16 cellular contexts compared by ENCODE assay signal in the genomic region with DNA sequence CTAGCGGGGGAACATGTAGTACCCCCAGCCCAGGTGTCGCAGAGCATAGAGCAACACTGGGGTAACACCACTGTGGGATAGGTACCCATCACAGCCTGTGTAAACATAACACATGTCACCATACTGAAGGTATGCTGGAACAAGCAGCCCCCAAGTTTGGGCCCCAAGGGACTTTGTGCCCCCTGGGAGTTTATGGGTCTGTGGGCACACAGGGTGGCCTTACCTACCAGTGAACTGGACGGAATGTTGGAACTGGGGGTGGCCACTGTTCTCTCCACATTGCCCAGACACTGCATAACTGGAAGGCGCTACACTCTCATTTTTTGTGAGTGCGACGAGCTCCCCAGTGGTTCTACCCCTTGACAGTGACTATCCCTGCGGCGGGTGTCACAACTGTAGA. TPM values are rescaled to one million over a fixed set of nuclear protein-coding genes. Genes with fewer than 3 reads are reported as not detected.
DNase-seq lines count a peak whose midpoint lies in the region; ATAC-seq, FAIRE-seq and TF ChIP-seq lines count a peak whose summit lies in the region.
"Had no signal": no experiment of that assay in that cellular context is flagged by ENCODE, and none has a peak within 500 bp of the region (broad histone marks: within the 10 kb centered on the region; RNA-seq: fewer than 3 reads in every experiment).

No MANE protein-coding gene starts in this region.

- no peaks in the 10 kb centered on the region for H3K27me3 ChIP-seq in K562 (ENCODE audit: control insufficient read depth in 2 of 2, insufficient read depth in 2 of 2, low read length in 2 of 2)

- DNase-seq in stimulated activated naive CD8-positive, alpha-beta T cell treated with anti-CD3 and anti-CD28 coated beads, Interleukin-15, amount 100 ng/mL, for 72 hours = no peak
- DNase-seq in stimulated activated naive CD8-positive, alpha-beta T cell treated with anti-CD3 and anti-CD28 coated beads, Interleukin-15, Interleukin-2, amounts not matched to agents 100 U/mL and 50 U/mL, for 24 hours = no peak
- no peak for DNase-seq in K562 (ENCODE audit: extremely low read depth in 1 of 4, low spot score in 3 of 4)
- DNase-seq in mesenteric fat pad (ENCODE audit: low spot score) = peak; percentile 78
- no peak for DNase-seq in NCI-H510A treated with DMSO at 0.1 percent for 48 hours (lab: John Stamatoyannopoulos, UW)
- no peak for DNase-seq in DMS 273 (lab: John Stamatoyannopoulos, UW; ENCODE audit: unreplicated experiment)
- no peak for DNase-seq in AML-193 (lab: John Stamatoyannopoulos, UW)
- DNase-seq: Caco-2; CD4-positive, alpha-beta T cell; DMS79; GDM1; GOT3; H9 had no signal

- intact Hi-C loops in K562 (cut with micrococcal nuclease) = no loop called here

- H3K9me3 ChIP-seq in K562 (replicated peaks; ENCODE audit: control insufficient read depth, insufficient read depth, low read depth, low read length) = no peaks in the 10 kb centered on the region
- H3K9me3 ChIP-seq: Caco-2 had no signal

- TF ChIP-seq CTCF in K562 (IDR thresholded peaks at IDR 0.05 in 2 of 3, conservative IDR thresholded peaks at IDR 0.05 in 1 of 3; ENCODE audit: insufficient read depth in 2 of 3, low read depth in 1 of 3, low read length in 3 of 3) = no peak

- no peak overlapping the region for H3K4me3 Mint-ChIP-seq in stimulated activated naive CD8-positive, alpha-beta T cell treated with anti-CD3 and anti-CD28 coated beads, Interleukin-15, amount 100 ng/mL, for 72 hours
- H3K4me3 Mint-ChIP-seq: CD4-positive, alpha-beta T cell; H9 had no signal

- H4K20me1 ChIP-seq in K562 (replicated peaks; ENCODE audit: control insufficient read depth, insufficient read depth, low read length) = 0 out of 2 replicates have a peak, but pooled peaks cover 3% of the 10 kb centered on the region

- no peak for TF ChIP-seq RAD21 in K562 (CRISPR knock-in tag; conservative IDR thresholded peaks at IDR 0.05 in 1 of 2, IDR thresholded peaks at IDR 0.05 in 1 of 2)

- FAIRE-seq in K562 (lab: Jason Lieb, UNC) = no peak
- FAIRE-seq: A204.1, D721Med had no signal

- no peaks in the 10 kb centered on the region for H3K27me3 Mint-ChIP-seq in stimulated activated naive CD8-positive, alpha-beta T cell treated with anti-CD3 and anti-CD28 coated beads, Interleukin-15, amount 100 ng/mL, for 72 hours
- H3K27me3 Mint-ChIP-seq: CD4-positive, alpha-beta T cell had no signal

- H3K9ac ChIP-seq in K562 (ENCODE audit: insufficient read depth in 1 of 2, low read depth in 2 of 2, low read length in 2 of 2) = no peak overlapping the region

- WGBS in K562 (ENCODE audit: insufficient coverage, low coverage, missing lambda C conversion rate) = 92% methylated on average over 8 of the region's 8 CpGs

- peaks cover under 1% of the 10 kb centered on the region; the same call in 1 of the 3 replicates for H3K79me2 ChIP-seq in K562 (ENCODE audit: control insufficient read depth, insufficient read depth, low read length)

- no peak for TF ChIP-seq EP300 in K562 (IDR thresholded peaks at IDR 0.05; ENCODE audit: low read length)

- H3K9me3 Mint-ChIP-seq in stimulated activated naive CD8-positive, alpha-beta T cell treated with anti-CD3 and anti-CD28 coated beads, Interleukin-15, amount 100 ng/mL, for 72 hours = no peaks in the 10 kb centered on the region
- H3K9me3 Mint-ChIP-seq: CD4-positive, alpha-beta T cell; H9 had no signal

- H3K9me1 ChIP-seq in K562 (ENCODE audit: control insufficient read depth, insufficient read depth, low read length) = no peaks in the 10 kb centered on the region

- H3K27ac Mint-ChIP-seq in stimulated activated naive CD8-positive, alpha-beta T cell treated with anti-CD3 and anti-CD28 coated beads, Interleukin-15, amount 100 ng/mL, for 72 hours = no peak overlapping the region
- H3K27ac Mint-ChIP-seq: CD4-positive, alpha-beta T cell; H9 had no signal

- no peaks in the 10 kb centered on the region for H3K4me1 ChIP-seq in K562 (replicated peaks in 1 of 2; ENCODE audit: control insufficient read depth in 2 of 2, insufficient read depth in 2 of 2, low read length in 2 of 2)
- H3K4me1 ChIP-seq: Caco-2 had no signal

- no peaks in the 10 kb centered on the region for H3K4me1 Mint-ChIP-seq in stimulated activated naive CD8-positive, alpha-beta T cell treated with anti-CD3 and anti-CD28 coated beads, Interleukin-15, amount 100 ng/mL, for 72 hours
- H3K4me1 Mint-ChIP-seq: H9 had no signal

- BruUV-seq in K562 (replicated peaks; lab: Mats Ljungman, UMichigan) = no TSS peak

- H3K4me3 ChIP-seq in K562 = no peak overlapping the region

- H3K27ac ChIP-seq in K562 (ENCODE audit: extremely low read depth, low read depth, low read length) = no peak overlapping the region
- H3K27ac ChIP-seq: C4-2B had no signal

- ATAC-seq in stimulated activated naive CD8-positive, alpha-beta T cell treated with anti-CD3 and anti-CD28 coated beads, Interleukin-15, amount 100 ng/mL, for 72 hours = peak; percentile 15
- no peak for ATAC-seq in stimulated activated naive CD8-positive, alpha-beta T cell treated with anti-CD3 and anti-CD28 coated beads, Interleukin-15, Interleukin-2, amounts not matched to agents 100 U/mL and 50 U/mL, for 24 hours
- ATAC-seq in K562 = peak; percentile 7; the same call in 1 of the 3 replicates

- in situ Hi-C loops in K562 (cut with MboI) = no loop called here

- no peak for TF ChIP-seq POLR2A in K562 (conservative IDR thresholded peaks at IDR 0.05)

- no peak overlapping the region for H3K4me2 ChIP-seq in K562 (ENCODE audit: insufficient read depth, low read length)

- H2AFZ ChIP-seq in K562 (ENCODE audit: low read depth, low read length) = no peak overlapping the region

- H3K36me3 ChIP-seq in K562 (ENCODE audit: control insufficient read depth, insufficient read depth, low read length) = peaks cover 67% of the 10 kb centered on the region

- POLR2A ChIA-PET in K562 (lab: Yijun Ruan, JAX) = interaction anchor here (0.6 to 1.6 kb wide), 3 partner anchors 9 to 700 kb away, joined by 3 to 5 read pairs (median 4); no protein-coding TSS in a partner anchor

- CTCF ChIA-PET in K562 (lab: Yijun Ruan, JAX; ENCODE audit: low intra/inter-chr PET ratio) = no interaction called here

TF ChIP-seq in K562, 482 proteins besides CTCF, POLR2A, EP300 and RAD21:
- TF ChIP-seq ZSCAN32 (CRISPR knock-in tag; IDR thresholded peaks at IDR 0.05) (no peak), FOXP1 (CRISPR knock-in tag; IDR thresholded peaks at IDR 0.05) (no peak), SRSF9 (IDR thresholded peaks at IDR 0.05; ENCODE audit: borderline replicate concordance, low read depth, low read length) (no peak), GABPB1 (CRISPR knock-in tag; IDR thresholded peaks at IDR 0.05) (no peak)
- TF ChIP-seq, protein P1, sequence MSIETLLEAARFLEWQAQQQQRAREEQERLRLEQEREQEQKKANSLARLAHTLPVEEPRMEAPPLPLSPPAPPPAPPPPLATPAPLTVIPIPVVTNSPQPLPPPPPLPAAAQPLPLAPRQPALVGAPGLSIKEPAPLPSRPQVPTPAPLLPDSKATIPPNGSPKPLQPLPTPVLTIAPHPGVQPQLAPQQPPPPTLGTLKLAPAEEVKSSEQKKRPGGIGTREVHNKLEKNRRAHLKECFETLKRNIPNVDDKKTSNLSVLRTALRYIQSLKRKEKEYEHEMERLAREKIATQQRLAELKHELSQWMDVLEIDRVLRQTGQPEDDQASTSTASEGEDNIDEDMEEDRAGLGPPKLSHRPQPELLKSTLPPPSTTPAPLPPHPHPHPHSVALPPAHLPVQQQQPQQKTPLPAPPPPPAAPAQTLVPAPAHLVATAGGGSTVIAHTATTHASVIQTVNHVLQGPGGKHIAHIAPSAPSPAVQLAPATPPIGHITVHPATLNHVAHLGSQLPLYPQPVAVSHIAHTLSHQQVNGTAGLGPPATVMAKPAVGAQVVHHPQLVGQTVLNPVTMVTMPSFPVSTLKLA (conservative IDR thresholded peaks at IDR 0.05) = no peak

RNA-seq across cellular contexts. Expression of gene HDDC2, which starts 28.5 kb away (rescaled TPM):
- 73.9 and 153 TPM in 2 replicates for total RNA-seq in K562 (2011; cell fraction: chromatin; rRNA removed; ENCODE audit: low replicate concordance)
- total RNA-seq in K562 (2011; cell fraction: nucleolus; rRNA removed) = 49.4 and 70.0 TPM in 2 replicates
- 113 and 160 TPM in 2 replicates for total RNA-seq in K562 (2011; cell fraction: nucleoplasm; rRNA removed)
- total RNA-seq in K562 (2014; rRNA removed) (257 and 288 TPM in 2 replicates), K562 (2014; rRNA removed; fragmentation: Illumina TruSeq; extraction: Trizol) (291 and 320 TPM in 2 replicates), K562 (2015; rRNA removed; fragmentation: Illumina TruSeq; extraction: Trizol) (212 and 219 TPM in 2 replicates), K562 (2021) (193 and 194 TPM in 2 replicates), mesenteric fat pad (53.9 TPM)
- polyA plus RNA-seq in K562 (2011; rRNA removed) (307 and 436 TPM in 2 replicates), K562 (2014; fragmentation: Illumina TruSeq; extraction: Trizol) (284 and 294 TPM in 2 replicates), K562 (2014; fragmentation: Nextera tagmentation; extraction: Ambion mirVana) (100 to 1,000 TPM; 587 to 632 TPM), K562 (2014; rRNA removed) (368 and 418 TPM in 2 replicates)
- 294 and 307 TPM in 2 replicates for polyA plus RNA-seq in K562 (2011; cell fraction: cytosol; rRNA removed)
- 134 and 184 TPM in 2 replicates for polyA plus RNA-seq in K562 (2011; cell fraction: nucleus; rRNA removed)
- polyA plus RNA-seq in K562 (2012) = 183 and 267 TPM in 2 replicates
- 185 and 206 TPM in 2 replicates for polyA minus RNA-seq in K562 (2011; rRNA and poly(A)+ RNA removed)
- 56.4 and 57.5 TPM in 2 replicates for polyA minus RNA-seq in K562 (2011; cell fraction: cytosol; rRNA and poly(A)+ RNA removed)
- polyA minus RNA-seq in K562 (2011; cell fraction: nucleus; rRNA and poly(A)+ RNA removed) = 77.5 and 119 TPM in 2 replicates
